Comparison of ENCODE assay signal across 20 cellular contexts in the genomic region with DNA sequence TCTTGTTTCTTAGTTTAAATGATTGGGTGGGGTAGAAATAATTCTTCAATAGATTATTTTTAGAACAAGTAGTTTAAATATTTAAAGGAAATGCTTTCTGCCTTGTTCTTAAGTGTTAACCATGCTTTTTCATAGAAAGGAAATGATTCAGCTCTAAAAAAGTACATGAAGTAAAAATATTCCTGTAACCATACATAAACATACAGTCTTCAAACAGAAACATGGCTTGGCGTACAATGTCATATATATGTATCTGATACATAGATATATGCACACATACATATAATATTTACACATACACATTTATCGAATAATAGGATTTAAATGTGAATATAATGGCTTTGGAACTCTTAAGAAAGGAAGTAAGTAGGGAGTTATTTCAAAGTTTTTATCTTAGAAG.
DNase-seq lines count a peak whose midpoint lies in the region; ATAC-seq and TF ChIP-seq lines count a peak whose summit lies in the region.
"Had no signal": no experiment of that assay in that cellular context is flagged by ENCODE, and none has a peak within 500 bp of the region (broad histone marks: within the 10 kb centered on the region; RNA-seq: fewer than 3 reads in every experiment).

No MANE protein-coding gene starts in this region.

- H3K14ac ChIP-seq in IMR-90 (replicated peaks; ENCODE audit: low read depth, low read length), result no peak overlapping the region

- H3K9me3 Mint-ChIP-seq in natural killer cell, result peaks cover 0 to 2% of the 10 kb centered on the region in 2 donors

- no peak overlapping the region for H3K9ac ChIP-seq in IMR-90 (ENCODE audit: low read depth, low read length)

- H4K20me1 ChIP-seq in IMR-90 (ENCODE audit: insufficient read depth, low read length), result no peaks in the 10 kb centered on the region

- no peak overlapping the region for H3K4ac ChIP-seq in IMR-90 (ENCODE audit: low read depth, low read length)

- H2AK9ac ChIP-seq in IMR-90 (replicated peaks; ENCODE audit: low read depth, low read length, poor library complexity), result no peak overlapping the region

- TF ChIP-seq CTCF in IMR-90 (conservative IDR thresholded peaks at IDR 0.05; ENCODE audit: low read depth, low read length), result no peak
- TF ChIP-seq CTCF in natural killer cell (IDR thresholded peaks at IDR 0.05), result no peak
- no peak for TF ChIP-seq CTCF in testis (IDR thresholded peaks at IDR 0.05)
- TF ChIP-seq CTCF in foreskin keratinocyte (conservative IDR thresholded peaks at IDR 0.05), result no peak

- H3K27ac ChIP-seq in IMR-90 (ENCODE audit: insufficient read depth, low read length) (no peak overlapping the region), testis (no peak overlapping the region), foreskin keratinocyte (no peak overlapping the region)

- H3K4me1 Mint-ChIP-seq in natural killer cell, result peaks cover 8 to 18% of the 10 kb centered on the region in 2 donors

- H3K9me3 ChIP-seq in IMR-90 (ENCODE audit: control insufficient read depth, insufficient read depth, low read length), result no peaks in the 10 kb centered on the region
- H3K9me3 ChIP-seq in testis, result no peaks in the 10 kb centered on the region
- H3K9me3 ChIP-seq: Caco-2 had no signal

- H4K8ac ChIP-seq in IMR-90 (ENCODE audit: low read depth in 2 of 2, low read length in 2 of 2), result no peak overlapping the region

- no peak overlapping the region for H3K18ac ChIP-seq in IMR-90 (ENCODE audit: low read depth, low read length)

- H3K4me1 ChIP-seq in IMR-90 (ENCODE audit: control insufficient read depth, insufficient read depth, low read length) (no peaks in the 10 kb centered on the region), testis (no peaks in the 10 kb centered on the region), foreskin keratinocyte (no peaks in the 10 kb centered on the region)
- H3K4me1 ChIP-seq: Caco-2 had no signal

- no peaks in the 10 kb centered on the region for H3K36me3 Mint-ChIP-seq in natural killer cell

- H3K27me3 ChIP-seq in IMR-90 (ENCODE audit: control insufficient read depth, insufficient read depth, low read length) (no peaks in the 10 kb centered on the region), testis (no peaks in the 10 kb centered on the region), foreskin keratinocyte (no peaks in the 10 kb centered on the region)

- no peak overlapping the region for H2BK15ac ChIP-seq in IMR-90 (ENCODE audit: low read depth, low read length)

- ATAC-seq in IMR-90 (ENCODE audit: low read depth) (no peak), natural killer cell (peak in 2 of 3 donors; percentile 40 to 76), HG03159 (IDR thresholded peaks at IDR 0.05; ENCODE audit: unreplicated experiment) (no peak), foreskin keratinocyte (no peak)
- ATAC-seq: K562 had no signal

- H3K27me3 Mint-ChIP-seq in natural killer cell (ENCODE audit: low read depth in 2 of 2), result no peaks in the 10 kb centered on the region

- intact Hi-C loops in IMR-90 (cut with micrococcal nuclease) (no loop called here), natural killer cell (cut with micrococcal nuclease) (no loop called here), testis (cut with DNase I; ENCODE audit: low total_unique reads) (no loop called here)

- H3K9me1 ChIP-seq in IMR-90 (ENCODE audit: insufficient read depth, low read length), result no peaks in the 10 kb centered on the region

- no peak overlapping the region for H3K23ac ChIP-seq in IMR-90 (ENCODE audit: low read depth, low read length)

- H4K91ac ChIP-seq in IMR-90 (ENCODE audit: insufficient read depth, low read depth, low read length), result no peak overlapping the region

- H3K4me3 ChIP-seq in IMR-90 (ENCODE audit: insufficient read depth, low read depth, low read length) (no peak overlapping the region), testis (no peak overlapping the region)
- H3K4me3 ChIP-seq: K562 had no signal

- WGBS in IMR-90 (ENCODE audit: extremely low coverage in 2 of 2, insufficient read length in 1 of 2), 2 experiments, result no CpG with 5 or more reads among the region's 2 CpGs
- WGBS in testis, 2 donors, result 85 to 95% methylated on average over 2 of the region's 2 CpGs

- CTCF ChIA-PET in IMR-90 (lab: Yijun Ruan, JAX), result no interaction called here

- no peak for TF ChIP-seq RAD21 in IMR-90 (IDR thresholded peaks at IDR 0.05; ENCODE audit: low read length)

- H2BK120ac ChIP-seq in IMR-90 (ENCODE audit: low read depth, low read length), result no peak overlapping the region

- no peaks in the 10 kb centered on the region for H3K36me3 ChIP-seq in IMR-90 (ENCODE audit: control insufficient read depth, insufficient read depth, low read length)
- no peaks in the 10 kb centered on the region for H3K36me3 ChIP-seq in testis (ENCODE audit: low read depth, missing control alignments)

- POLR2A ChIA-PET in IMR-90 (lab: Charles Lee; ENCODE audit: unreplicated experiment), result no interaction called here

- no peak overlapping the region for H2BK20ac ChIP-seq in IMR-90 (ENCODE audit: low read depth, low read length)

- H2BK5ac ChIP-seq in IMR-90 (ENCODE audit: low read depth, low read length, poor library complexity, severe bottlenecking), result no peak overlapping the region

- no peak overlapping the region for H4K5ac ChIP-seq in IMR-90 (ENCODE audit: low read depth, low read length)

- no peak overlapping the region for H3K4me2 ChIP-seq in IMR-90 (ENCODE audit: low read depth, low read length)

- H3K4me3 Mint-ChIP-seq in natural killer cell, result peak overlapping the region; percentile 65
- H3K4me3 Mint-ChIP-seq: H9 had no signal

- in situ Hi-C loops in IMR-90 (cut with MboI; ENCODE audit: low sequenced_read_pairs), result no loop called here

- dilution Hi-C loops in IMR-90 (cut with HindIII; ENCODE audit: low sequenced_read_pairs, unreplicated experiment), result no loop called here

- DNase-seq in EL (peak; percentile 1), IMR-90 (peak; percentile 15), dermis blood vessel endothelial cell (peak; percentile 73), natural killer cell (no peak), testis (no peak), occipital lobe (lab: John Stamatoyannopoulos, UW) (no peak), foreskin keratinocyte (no peak)
- DNase-seq: ACHN; Caco-2; DMS153; H9; NCI-H1417 treated with DMSO at 0.1 percent for 48 hours; NCI-H1930; NCI-H2171; NCI-H446; NCI-H69; NK-92 treated with Interleukin-12 subunit alpha and Interleukin-12 subunit beta, amount 100 ng/mL, for 24 hours; SHP77 treated with DMSO at 0.1 percent for 48 hours had no signal

- no peak overlapping the region for H2AFZ ChIP-seq in IMR-90 (replicated peaks; ENCODE audit: low read length, poor library complexity)

- H2AK5ac ChIP-seq in IMR-90 (ENCODE audit: low read depth, low read length), result no peak overlapping the region

- TF ChIP-seq POLR2A in IMR-90 (IDR thresholded peaks at IDR 0.05; ENCODE audit: low read depth, low read length) (no peak), testis (IDR thresholded peaks at IDR 0.05) (no peak)

- no peak overlapping the region for H3K56ac ChIP-seq in IMR-90 (ENCODE audit: extremely low read depth, insufficient read depth, low read length)

- no TSS peak for BruUV-seq in IMR-90 (replicated peaks; lab: Mats Ljungman, UMichigan)

- no peaks in the 10 kb centered on the region for H3K79me1 ChIP-seq in IMR-90 (ENCODE audit: low read depth in 1 of 2, low read length in 2 of 2)

- H3K27ac Mint-ChIP-seq in natural killer cell, result peak overlapping the region; percentile 35 to 71

TF ChIP-seq in IMR-90, 13 proteins besides CTCF, POLR2A, EP300 and RAD21:
- TF ChIP-seq RFX5 (IDR thresholded peaks at IDR 0.05; ENCODE audit: low read depth, low read length) (no peak), CHD1 (IDR thresholded peaks at IDR 0.05; ENCODE audit: low read depth, low read length) (no peak), CEBPB (IDR thresholded peaks at IDR 0.05; ENCODE audit: low read depth, low read length) (no peak), FOS (IDR thresholded peaks at IDR 0.05; ENCODE audit: low read depth, low read length) (no peak), MXI1 (IDR thresholded peaks at IDR 0.05; ENCODE audit: borderline replicate concordance, low read depth, low read length) (no peak), NFE2L2 (IDR thresholded peaks at IDR 0.05; ENCODE audit: low read depth, low read length) (no peak), RCOR1 (IDR thresholded peaks at IDR 0.05; ENCODE audit: insufficient replicate concordance, low read length) (no peak), MAZ (IDR thresholded peaks at IDR 0.05; ENCODE audit: borderline replicate concordance, low read depth, low read length) (no peak), SMC3 (IDR thresholded peaks at IDR 0.05; ENCODE audit: low read depth, low read length) (no peak), BHLHE40 (IDR thresholded peaks at IDR 0.05; ENCODE audit: low read depth, low read length) (no peak), MAFK (IDR thresholded peaks at IDR 0.05; ENCODE audit: low read depth, low read length) (no peak)
- TF ChIP-seq, protein P1, sequence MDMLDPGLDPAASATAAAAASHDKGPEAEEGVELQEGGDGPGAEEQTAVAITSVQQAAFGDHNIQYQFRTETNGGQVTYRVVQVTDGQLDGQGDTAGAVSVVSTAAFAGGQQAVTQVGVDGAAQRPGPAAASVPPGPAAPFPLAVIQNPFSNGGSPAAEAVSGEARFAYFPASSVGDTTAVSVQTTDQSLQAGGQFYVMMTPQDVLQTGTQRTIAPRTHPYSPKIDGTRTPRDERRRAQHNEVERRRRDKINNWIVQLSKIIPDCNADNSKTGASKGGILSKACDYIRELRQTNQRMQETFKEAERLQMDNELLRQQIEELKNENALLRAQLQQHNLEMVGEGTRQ (IDR thresholded peaks at IDR 0.05; ENCODE audit: low read depth, low read length), result no peak
- TF ChIP-seq, protein P2, sequence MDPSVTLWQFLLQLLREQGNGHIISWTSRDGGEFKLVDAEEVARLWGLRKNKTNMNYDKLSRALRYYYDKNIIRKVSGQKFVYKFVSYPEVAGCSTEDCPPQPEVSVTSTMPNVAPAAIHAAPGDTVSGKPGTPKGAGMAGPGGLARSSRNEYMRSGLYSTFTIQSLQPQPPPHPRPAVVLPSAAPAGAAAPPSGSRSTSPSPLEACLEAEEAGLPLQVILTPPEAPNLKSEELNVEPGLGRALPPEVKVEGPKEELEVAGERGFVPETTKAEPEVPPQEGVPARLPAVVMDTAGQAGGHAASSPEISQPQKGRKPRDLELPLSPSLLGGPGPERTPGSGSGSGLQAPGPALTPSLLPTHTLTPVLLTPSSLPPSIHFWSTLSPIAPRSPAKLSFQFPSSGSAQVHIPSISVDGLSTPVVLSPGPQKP (IDR thresholded peaks at IDR 0.05; ENCODE audit: borderline replicate concordance, low read depth, low read length), result no peak

Comparison
In these comparisons a context has a peak if more than half of its experiments do, and no peak if none do; other contexts are left out.
1. DNase-seq: peak in EL (single experiment), IMR-90 (single experiment) and dermis blood vessel endothelial cell (single experiment); none in natural killer cell (single experiment), testis (single experiment), occipital lobe (single experiment) and foreskin keratinocyte (0 of 2).
2. ATAC-seq: peak in natural killer cell (2 of 3); none in IMR-90 (single experiment), HG03159 (single experiment) and foreskin keratinocyte (single experiment).